8 cellular contexts compared by ENCODE assay signal in the genomic region with DNA sequence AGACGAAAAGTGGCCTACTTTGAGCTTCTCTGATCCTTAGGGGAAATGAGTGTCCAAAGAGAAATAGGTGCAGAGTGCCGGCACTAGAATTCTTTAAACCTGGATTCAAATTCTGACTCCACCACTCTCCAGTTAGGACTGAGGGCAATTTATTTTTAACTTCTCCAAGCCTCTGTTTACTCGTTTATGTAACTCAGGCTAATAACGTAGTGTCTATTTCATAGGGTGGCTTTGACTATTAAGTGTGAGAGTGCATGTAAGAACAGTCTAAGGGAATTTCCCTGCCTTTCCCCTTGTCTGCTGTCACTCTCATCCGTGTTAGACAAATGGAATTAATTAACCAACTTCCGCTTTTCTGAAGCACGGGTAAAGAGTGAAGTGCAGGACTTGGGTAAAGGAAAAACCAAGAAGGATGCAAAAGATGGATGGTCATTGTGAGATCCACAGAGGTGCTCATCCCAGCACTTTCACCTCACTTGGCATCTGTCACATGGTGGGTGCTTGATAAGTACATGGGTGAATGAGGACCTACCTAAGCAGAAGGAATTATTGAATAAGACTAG. TPM values are rescaled to one million over a fixed set of nuclear protein-coding genes. Genes with fewer than 3 reads are reported as not detected.
A peak's percentile ranks its signal among the peaks of the same experiment; 100 is the strongest.
DNase-seq lines count a peak whose midpoint lies in the region; ATAC-seq and TF ChIP-seq lines count a peak whose summit lies in the region.

No MANE protein-coding gene starts in this region.

- peak overlapping the region; percentile 98 for H3K27ac Mint-ChIP-seq in T-helper 1 cell treated with Interleukin-12 subunit alpha and Interleukin-12 subunit beta and Interleukin-4 antibody, amounts not matched to agents 30 μg/mL and 1 μg/mL, for 36 hours

- peak overlapping the region; percentile 52 to 97 (median 87) for H3K4me3 ChIP-seq in dorsolateral prefrontal cortex
- H3K4me3 ChIP-seq in mesendoderm (ENCODE audit: low read length) = peak overlapping the region; percentile 69
- H3K4me3 ChIP-seq in urinary bladder (ENCODE audit: low read depth, low read length) = peak overlapping the region; percentile 73

- H3K36me3 Mint-ChIP-seq in T-helper 1 cell treated with Interleukin-12 subunit alpha and Interleukin-12 subunit beta and Interleukin-4 antibody, amounts not matched to agents 30 μg/mL and 1 μg/mL, for 36 hours (ENCODE audit: low read depth) = peaks cover 6% of the 10 kb centered on the region

- peaks cover 4% of the 10 kb centered on the region for H3K79me2 ChIP-seq in mesendoderm (ENCODE audit: control insufficient read depth, insufficient read depth, low read length)

- H3K27me3 Mint-ChIP-seq in T-helper 1 cell treated with Interleukin-12 subunit alpha and Interleukin-12 subunit beta and Interleukin-4 antibody, amounts not matched to agents 30 μg/mL and 1 μg/mL, for 36 hours (ENCODE audit: low read depth) = no peaks in the 10 kb centered on the region

- no peaks in the 10 kb centered on the region for H3K9me3 Mint-ChIP-seq in T-helper 1 cell treated with Interleukin-12 subunit alpha and Interleukin-12 subunit beta and Interleukin-4 antibody, amounts not matched to agents 30 μg/mL and 1 μg/mL, for 36 hours

- H2BK15ac ChIP-seq in mesendoderm (replicated peaks; ENCODE audit: low read depth) = no peak overlapping the region

- peak overlapping the region; percentile 57 for H4K8ac ChIP-seq in mesendoderm (ENCODE audit: low read depth, low read length)

- H2BK5ac ChIP-seq in mesendoderm (ENCODE audit: low read length) = no peak overlapping the region

- H3K4me1 Mint-ChIP-seq in T-helper 1 cell treated with Interleukin-12 subunit alpha and Interleukin-12 subunit beta and Interleukin-4 antibody, amounts not matched to agents 30 μg/mL and 1 μg/mL, for 36 hours (ENCODE audit: low read depth) = peaks cover 57% of the 10 kb centered on the region

- H3K56ac ChIP-seq in mesendoderm (ENCODE audit: low read length) = peak overlapping the region; percentile 92

- H3K4me2 ChIP-seq in mesendoderm (ENCODE audit: low read length) = peak overlapping the region; percentile 82

- no CpG with 5 or more reads among the region's 7 CpGs for WGBS in mesendoderm (ENCODE audit: extremely low coverage, insufficient coverage, low lambda C conversion rate)
- WGBS in urinary bladder = 2% methylated on average over 7 of the region's 7 CpGs

- H3K27me3 ChIP-seq in dorsolateral prefrontal cortex (no peaks in the 10 kb centered on the region), mesendoderm (ENCODE audit: insufficient read depth, low read length, poor library complexity) (no peaks in the 10 kb centered on the region)

- H3K9ac ChIP-seq in mesendoderm (ENCODE audit: low read length) = peak overlapping the region; percentile 85

- H3K18ac ChIP-seq in mesendoderm (ENCODE audit: low read length) = peak overlapping the region; percentile 93

- peaks cover 2% of the 10 kb centered on the region for H3K79me1 ChIP-seq in mesendoderm (ENCODE audit: low read length)

- H3K4ac ChIP-seq in mesendoderm (ENCODE audit: low read depth, low read length) = no peak overlapping the region

- DNase-seq in NCI-H146 (lab: John Stamatoyannopoulos, UW) (peak; percentile 12), NCI-H146 treated with DMSO at 0.1 percent for 48 hours (lab: John Stamatoyannopoulos, UW; ENCODE audit: unreplicated experiment) (no peak), dorsolateral prefrontal cortex (no peak), mesendoderm (peak; percentile 25), SHP77 (lab: John Stamatoyannopoulos, UW) (no peak)

- H3K27ac ChIP-seq in dorsolateral prefrontal cortex (peak overlapping the region; percentile 48 to 99 (median 94)), mesendoderm (ENCODE audit: low read depth, low read length) (peak overlapping the region; percentile 86), urinary bladder (ENCODE audit: low read depth) (peak overlapping the region; percentile 89)

- no peak overlapping the region for H2BK120ac ChIP-seq in mesendoderm (ENCODE audit: low read depth, low read length)

- peak; percentile 33 for ATAC-seq in HG03196 (IDR thresholded peaks at IDR 0.05; ENCODE audit: unreplicated experiment)

- no peak for TF ChIP-seq CTCF in dorsolateral prefrontal cortex (IDR thresholded peaks at IDR 0.05 in 54 of 56, conservative IDR thresholded peaks at IDR 0.05 in 2 of 56; ENCODE audit: low read depth in 1 of 56, partially characterized antibody in 56 of 56)

- H2AK5ac ChIP-seq in mesendoderm (ENCODE audit: low read length) = no peak overlapping the region

- H3K4me3 Mint-ChIP-seq in T-helper 1 cell treated with Interleukin-12 subunit alpha and Interleukin-12 subunit beta and Interleukin-4 antibody, amounts not matched to agents 30 μg/mL and 1 μg/mL, for 36 hours = peak overlapping the region; percentile 100

- H3K4me1 ChIP-seq in mesendoderm (ENCODE audit: control insufficient read depth, low read depth, low read length) = no peaks in the 10 kb centered on the region
- H3K4me1 ChIP-seq in urinary bladder (ENCODE audit: insufficient read depth) = no peaks in the 10 kb centered on the region

- H3K36me3 ChIP-seq in mesendoderm (ENCODE audit: control insufficient read depth, insufficient read depth, low read length) (no peaks in the 10 kb centered on the region), urinary bladder (ENCODE audit: insufficient read depth) (no peaks in the 10 kb centered on the region)

- peak overlapping the region; percentile 6 for H4K5ac ChIP-seq in mesendoderm (ENCODE audit: low read length)

- intact Hi-C loops in dorsolateral prefrontal cortex (cut with DNase I) = loop anchor here (2.0 to 10.0 kb wide), 5 partner anchors 53 to 219 kb away; partner anchors contain the start of genes ZNF165 (in 2 of the 2) and ZKSCAN4 (in 1 of the 2)

- H3K23ac ChIP-seq in mesendoderm (ENCODE audit: low read length) = no peak overlapping the region

RNA-seq across cellular contexts. Expression of gene ZKSCAN8, which starts 4.1 kb away (rescaled TPM):
- 10 to 100 TPM; 22.4 to 45.0 (median 33.2) TPM for total RNA-seq in dorsolateral prefrontal cortex
- polyA plus RNA-seq in mesendoderm (2013, experiment 1 of 2) = 10.2 TPM
- polyA plus RNA-seq in mesendoderm (2013, experiment 2 of 2) = 10.4 TPM
- total RNA-seq in urinary bladder = 33.0 TPM
- polyA plus RNA-seq in urinary bladder = 12.0 TPM

RNA-seq across cellular contexts. Expression of gene ZSCAN16, which starts 13.1 kb away (rescaled TPM):
- 10 to 100 TPM in 4 of 120 experiments, 1 to 10 TPM in 116; 3.4 to 11.1 (median 6.4) TPM for total RNA-seq in dorsolateral prefrontal cortex
- polyA plus RNA-seq in mesendoderm (2013, experiment 1 of 2) = 8.8 TPM
- 9.4 TPM for polyA plus RNA-seq in mesendoderm (2013, experiment 2 of 2)
- 3.9 TPM for total RNA-seq in urinary bladder
- polyA plus RNA-seq in urinary bladder = 3.5 TPM

RNA-seq across cellular contexts. Expression of gene ZNF165, which starts 57.2 kb away (rescaled TPM):
- total RNA-seq in dorsolateral prefrontal cortex (1 to 10 TPM in 77 of 120 experiments, under 1 TPM in 43; 0.39 to 2.3 (median 1.2) TPM), urinary bladder (1.0 TPM)
- polyA plus RNA-seq in mesendoderm (2013, experiment 1 of 2) = 4.6 TPM
- polyA plus RNA-seq in mesendoderm (2013, experiment 2 of 2) = 4.7 TPM
- 0.90 TPM for polyA plus RNA-seq in urinary bladder

Comparison
In these comparisons a context has a peak if more than half of its experiments do, and no peak if none do; other contexts are left out.
1. DNase-seq: peak in NCI-H146 (single experiment) and mesendoderm (single experiment); none in NCI-H146 treated with DMSO at 0.1 percent for 48 hours (single experiment), dorsolateral prefrontal cortex (0 of 10) and SHP77 (0 of 2).
2. Peak in every context shown above with its lines, with median percentiles within 50 percentile points of each other: H3K27ac ChIP-seq and H3K4me3 ChIP-seq.